ENCODE assay signal across 29 cellular contexts in genomic region chr4:3392319-3392718, GRCh38. TPM values are rescaled to one million over a fixed set of nuclear protein-coding genes. Genes with fewer than 3 reads are reported as not detected.
"Had no signal": no experiment of that assay in that cellular context is flagged by ENCODE, and none has a peak within 500 bp of the region (broad histone marks: within the 10 kb centered on the region; RNA-seq: fewer than 3 reads in every experiment).

No MANE protein-coding gene starts in this region.

- H3K36me3 Mint-ChIP-seq: stimulated activated effector memory CD8-positive, alpha-beta T cell treated with anti-CD3 and anti-CD28 coated beads, Interleukin-12 subunit alpha, Interleukin-12 subunit beta, amount 100 ng/mL, for 72 hours had no signal

- H3K9me3 ChIP-seq: esophagus squamous epithelium, ovary, right lobe of liver, upper lobe of left lung had no signal

- H3K27me3 ChIP-seq: esophagus squamous epithelium, ovary, right lobe of liver, upper lobe of left lung had no signal

- H3K4me1 Mint-ChIP-seq: activated T-helper 17 cell treated with anti-CD3 and anti-CD28 coated beads, Interleukin-2, amount 50 U/mL, for 72 hours; stimulated activated effector memory CD8-positive, alpha-beta T cell treated with anti-CD3 and anti-CD28 coated beads, Interleukin-12 subunit alpha, Interleukin-12 subunit beta, amount 100 ng/mL, for 72 hours had no signal

- H3K4me3 Mint-ChIP-seq: activated B cell treated with CpG ODN at 0.5 μM for 24 hours; activated CD8-positive, alpha-beta T cell treated with anti-CD3 and anti-CD28 coated beads for 36 hours; activated naive CD4-positive, alpha-beta T cell treated with anti-CD3 and anti-CD28 coated beads, Interleukin-2, amount 50 U/mL, for 24 hours; activated naive CD8-positive, alpha-beta T cell treated with anti-CD3 and anti-CD28 coated beads, Interleukin-2, amount 50 U/mL, for 24 hours; activated T-cell treated with anti-CD3 and anti-CD28 coated beads, Interleukin-2, amount 50 U/mL, for 4 hours; activated T-helper 17 cell treated with anti-CD3 and anti-CD28 coated beads, Interleukin-2, amount 50 U/mL, for 72 hours; central memory CD8-positive, alpha-beta T cell; naive thymus-derived CD4-positive, alpha-beta T cell; stimulated activated effector memory CD8-positive, alpha-beta T cell treated with anti-CD3 and anti-CD28 coated beads, Interleukin-12 subunit alpha, Interleukin-12 subunit beta, amount 100 ng/mL, for 72 hours; stimulated activated naive CD8-positive, alpha-beta T cell treated with anti-CD3 and anti-CD28 coated beads, Interleukin-15, amount 100 ng/mL, for 72 hours had no signal

- H3K27ac ChIP-seq: epithelial cell of prostate, ovary, right lobe of liver, upper lobe of left lung had no signal

- H3K36me3 ChIP-seq: ovary, upper lobe of left lung had no signal

- H3K27ac Mint-ChIP-seq: activated B cell treated with CpG ODN at 0.5 μM for 24 hours; activated CD8-positive, alpha-beta T cell treated with anti-CD3 and anti-CD28 coated beads for 36 hours; activated naive CD4-positive, alpha-beta T cell treated with anti-CD3 and anti-CD28 coated beads, Interleukin-2, amount 50 U/mL, for 24 hours; activated naive CD8-positive, alpha-beta T cell treated with anti-CD3 and anti-CD28 coated beads, Interleukin-2, amount 50 U/mL, for 24 hours; activated T-helper 17 cell treated with anti-CD3 and anti-CD28 coated beads, Interleukin-2, amount 50 U/mL, for 72 hours; progenitor cell of endocrine pancreas; stimulated activated effector memory CD8-positive, alpha-beta T cell treated with anti-CD3 and anti-CD28 coated beads, Interleukin-12 subunit alpha, Interleukin-12 subunit beta, amount 100 ng/mL, for 72 hours; stimulated activated naive CD8-positive, alpha-beta T cell treated with anti-CD3 and anti-CD28 coated beads, Interleukin-15, amount 100 ng/mL, for 72 hours had no signal

- H3K4me1 ChIP-seq: right lobe of liver had no signal

- H3K4me3 ChIP-seq: esophagus squamous epithelium, ovary, right lobe of liver, upper lobe of left lung had no signal

- H3K9me3 Mint-ChIP-seq: activated B cell treated with CpG ODN at 0.5 μM for 24 hours; activated naive CD4-positive, alpha-beta T cell treated with anti-CD3 and anti-CD28 coated beads, Interleukin-2, amount 50 U/mL, for 24 hours; central memory CD8-positive, alpha-beta T cell; stimulated activated effector memory CD8-positive, alpha-beta T cell treated with anti-CD3 and anti-CD28 coated beads, Interleukin-12 subunit alpha, Interleukin-12 subunit beta, amount 100 ng/mL, for 72 hours; stimulated activated naive CD8-positive, alpha-beta T cell treated with anti-CD3 and anti-CD28 coated beads, Interleukin-15, amount 100 ng/mL, for 72 hours had no signal

- DNase-seq: activated B cell treated with CpG ODN at 0.5 μM for 24 hours; activated CD4-positive, alpha-beta T cell treated with anti-CD3 and anti-CD28 coated beads, Interleukin-2, amount 50 U/mL, for 1 hour; activated CD8-positive, alpha-beta T cell treated with anti-CD3 and anti-CD28 coated beads for 36 hours; activated gamma-delta T cell treated with Interleukin-2 at 50 U/mL for 16 hours; activated naive CD8-positive, alpha-beta T cell treated with anti-CD3 and anti-CD28 coated beads, Interleukin-2, amount 50 U/mL, for 24 hours; activated T-cell treated with anti-CD3 and anti-CD28 coated beads, Interleukin-2, amount 50 U/mL, for 4 hours; amygdala; dermis blood vessel endothelial cell; effector CD8-positive, alpha-beta T cell; esophagus squamous epithelium; foreskin melanocyte; left cardiac atrium; left ventricle myocardium superior; naive thymus-derived CD4-positive, alpha-beta T cell; ovary; right lobe of liver; small intestine; stimulated activated CD4-positive, alpha-beta T cell treated with anti-CD3 and anti-CD28 coated beads, Interleukin-4, amount 100 ng/mL, for 24 hours; stimulated activated naive CD8-positive, alpha-beta T cell treated with anti-CD3 and anti-CD28 coated beads, Interleukin-15, amount 100 ng/mL, for 72 hours; substantia nigra; T-helper 2 cell; upper lobe of left lung had no signal

- H3K27me3 Mint-ChIP-seq: activated naive CD4-positive, alpha-beta T cell treated with anti-CD3 and anti-CD28 coated beads, Interleukin-2, amount 50 U/mL, for 24 hours; central memory CD8-positive, alpha-beta T cell; progenitor cell of endocrine pancreas had no signal

RNA-seq across cellular contexts. Expression of gene HGFAC, which starts 49.4 kb away (rescaled TPM):
- total RNA-seq: activated B cell treated with CpG ODN at 0.5 μM for 24 hours; activated CD8-positive, alpha-beta T cell treated with anti-CD3 and anti-CD28 coated beads for 36 hours; activated T-helper 17 cell treated with anti-CD3 and anti-CD28 coated beads, Interleukin-2, amount 50 U/mL, for 72 hours; bronchial epithelial cell had no signal
- polyA plus RNA-seq: naive thymus-derived CD4-positive, alpha-beta T cell had no signal
